Comparison of ENCODE assay signal across 28 cellular contexts in genomic region chr14:61483477-61483876, GRCh38.
A peak's percentile ranks its signal among the peaks of the same experiment; 100 is the strongest.
DNase-seq lines count a peak whose midpoint lies in the region; ATAC-seq and TF ChIP-seq lines count a peak whose summit lies in the region.
"Had no signal": no experiment of that assay in that cellular context is flagged by ENCODE, and none has a peak within 500 bp of the region (broad histone marks: within the 10 kb centered on the region; RNA-seq: fewer than 3 reads in every experiment).

No MANE protein-coding gene starts in this region.

- 63 to 78% methylated on average over 2 to 7 of the region's 7 CpGs for WGBS in esophagus squamous epithelium, 2 donors

- peaks cover 41 to 94% (median 48%) of the 10 kb centered on the region in 3 donors for H3K4me1 ChIP-seq in esophagus squamous epithelium

- peaks cover 70% of the 10 kb centered on the region for H3K36me3 Mint-ChIP-seq in activated naive CD4-positive, alpha-beta T cell treated with anti-CD3 and anti-CD28 coated beads, Interleukin-2, amount 10 ng/mL, durations not matched to agents 7 days and 5 days
- peaks cover 10% of the 10 kb centered on the region for H3K36me3 Mint-ChIP-seq in T-helper 17 cell (ENCODE audit: low read depth)

- H3K9me3 Mint-ChIP-seq in activated naive CD4-positive, alpha-beta T cell treated with anti-CD3 and anti-CD28 coated beads, Interleukin-2, amount 10 ng/mL, durations not matched to agents 7 days and 5 days: no peaks in the 10 kb centered on the region
- no peaks in the 10 kb centered on the region for H3K9me3 Mint-ChIP-seq in stimulated activated naive CD8-positive, alpha-beta T cell treated with anti-CD3 and anti-CD28 coated beads, Interleukin-15, amount 100 ng/mL, for 72 hours
- H3K9me3 Mint-ChIP-seq: activated T-helper 1 cell treated with anti-CD3 and anti-CD28 coated beads, Interleukin-12 subunit alpha, Interleukin-12 subunit beta, Interleukin-2, Interleukin-4 antibody, amounts not matched to agents 30 ng/mL and 10 ng/mL and 1 ng/mL, durations not matched to agents 14 hours and 24 hours and 36 hours; T-helper 2 cell treated with Interferon-gamma antibody and Interleukin-4, amounts not matched to agents 5 μg/mL and 100 μg/mL, for 36 hours had no signal

- no peaks in the 10 kb centered on the region for H3K27me3 Mint-ChIP-seq in activated naive CD4-positive, alpha-beta T cell treated with anti-CD3 and anti-CD28 coated beads, Interleukin-2, amount 10 ng/mL, durations not matched to agents 7 days and 5 days
- no peaks in the 10 kb centered on the region for H3K27me3 Mint-ChIP-seq in T-helper 17 cell
- H3K27me3 Mint-ChIP-seq in stimulated activated naive CD8-positive, alpha-beta T cell treated with anti-CD3 and anti-CD28 coated beads, Interleukin-15, amount 100 ng/mL, for 72 hours: no peaks in the 10 kb centered on the region

- peak overlapping the region; percentile 28 for H3K27ac Mint-ChIP-seq in activated naive CD4-positive, alpha-beta T cell treated with anti-CD3 and anti-CD28 coated beads, Interleukin-2, amount 10 ng/mL, durations not matched to agents 7 days and 5 days
- H3K27ac Mint-ChIP-seq in T-helper 17 cell: peak overlapping the region; percentile 95
- H3K27ac Mint-ChIP-seq in stimulated activated naive CD8-positive, alpha-beta T cell treated with anti-CD3 and anti-CD28 coated beads, Interleukin-15, amount 100 ng/mL, for 72 hours: peak overlapping the region; percentile 35 to 75

- H3K27ac ChIP-seq in esophagus squamous epithelium: peak overlapping the region; percentile 29 to 75 (median 55)
- H3K27ac ChIP-seq: tibial nerve had no signal

- ATAC-seq in T-helper 17 cell (no peak), esophagus mucosa (no peak), GM19463 (IDR thresholded peaks at IDR 0.05; ENCODE audit: unreplicated experiment) (no peak)
- ATAC-seq in stimulated activated naive CD8-positive, alpha-beta T cell treated with anti-CD3 and anti-CD28 coated beads, Interleukin-15, amount 100 ng/mL, for 72 hours: no peak
- ATAC-seq: Right ventricle myocardium inferior had no signal

- H3K4me1 Mint-ChIP-seq in activated naive CD4-positive, alpha-beta T cell treated with anti-CD3 and anti-CD28 coated beads, Interleukin-2, amount 10 ng/mL, durations not matched to agents 7 days and 5 days: peaks cover 69% of the 10 kb centered on the region
- peaks cover 37% of the 10 kb centered on the region for H3K4me1 Mint-ChIP-seq in T-helper 17 cell
- H3K4me1 Mint-ChIP-seq in stimulated activated naive CD8-positive, alpha-beta T cell treated with anti-CD3 and anti-CD28 coated beads, Interleukin-15, amount 100 ng/mL, for 72 hours: peaks cover 96% of the 10 kb centered on the region

- H3K4me3 ChIP-seq in esophagus squamous epithelium: no peak overlapping the region
- H3K4me3 ChIP-seq: tibial nerve had no signal

- CTCF ChIA-PET in activated naive CD4-positive, alpha-beta T cell treated with anti-CD3 and anti-CD28 coated beads, Interleukin-2, amount 10 ng/mL, durations not matched to agents 7 days and 5 days (lab: Charles Lee): interaction anchor here (0.9 to 1.5 kb wide), 2 partner anchors 9 to 354 kb away, joined by 3 to 4 read pairs; no protein-coding TSS in a partner anchor

- no peak overlapping the region for H3K4me3 Mint-ChIP-seq in activated naive CD4-positive, alpha-beta T cell treated with anti-CD3 and anti-CD28 coated beads, Interleukin-2, amount 10 ng/mL, durations not matched to agents 7 days and 5 days
- no peak overlapping the region for H3K4me3 Mint-ChIP-seq in T-helper 17 cell
- H3K4me3 Mint-ChIP-seq in stimulated activated naive CD8-positive, alpha-beta T cell treated with anti-CD3 and anti-CD28 coated beads, Interleukin-15, amount 100 ng/mL, for 72 hours: no peak overlapping the region
- H3K4me3 Mint-ChIP-seq: activated T-helper 1 cell treated with anti-CD3 and anti-CD28 coated beads, Interleukin-12 subunit alpha, Interleukin-12 subunit beta, Interleukin-2, Interleukin-4 antibody, amounts not matched to agents 30 ng/mL and 10 ng/mL and 1 ng/mL, durations not matched to agents 14 hours and 24 hours and 36 hours; T-helper 2 cell treated with Interferon-gamma antibody and Interleukin-4, amounts not matched to agents 5 μg/mL and 100 μg/mL, for 36 hours had no signal

- no peaks in the 10 kb centered on the region for H3K9me3 ChIP-seq in T-helper 17 cell (ENCODE audit: control insufficient read depth, low read length, poor library complexity, severe bottlenecking)
- H3K9me3 ChIP-seq in esophagus squamous epithelium: no peaks in the 10 kb centered on the region
- H3K9me3 ChIP-seq: BE2C, Caco-2, SK-N-SH, tibial nerve had no signal

- TF ChIP-seq CTCF in esophagus squamous epithelium (IDR thresholded peaks at IDR 0.05): no peak

- no peak for DNase-seq in activated naive CD4-positive, alpha-beta T cell treated with anti-CD3 and anti-CD28 coated beads, Interleukin-2, amount 10 ng/mL, durations not matched to agents 7 days and 5 days
- no peak for DNase-seq in activated naive CD4-positive, alpha-beta T cell treated with Interleukin-2 at 50 U/mL for 16 hours
- DNase-seq in T-helper 17 cell (no peak), esophagus squamous epithelium (lab: John Stamatoyannopoulos, UW) (no peak), NCI-H524 (lab: John Stamatoyannopoulos, UW) (no peak)
- DNase-seq in stimulated activated naive CD8-positive, alpha-beta T cell treated with anti-CD3 and anti-CD28 coated beads, Interleukin-15, amount 100 ng/mL, for 72 hours: no peak
- DNase-seq: activated CD4-positive, alpha-beta T cell treated with anti-CD3 and anti-CD28 coated beads for 1 hour; BE2C; Caco-2; cortex of kidney; DMS53; effector memory CD4-positive, alpha-beta T cell; foreskin fibroblast; H7; mesenchymal stem cell; NCI-H1417; NCI-H2029 treated with DMSO at 0.1 percent for 48 hours; NCI-H526 treated with DMSO at 0.1 percent for 48 hours; NK-92 treated with Interleukin-12 subunit alpha and Interleukin-12 subunit beta, amount 100 ng/mL, for 24 hours; right cardiac atrium; SK-N-SH; stimulated activated CD4-positive, alpha-beta T cell treated with anti-CD3 and anti-CD28 coated beads, Interleukin-2, amount 100 ng/mL, for 24 hours had no signal

- no peaks in the 10 kb centered on the region for H3K27me3 ChIP-seq in esophagus squamous epithelium
- H3K27me3 ChIP-seq: BE2C, tibial nerve had no signal

- intact Hi-C loops in esophagus squamous epithelium (cut with DNase I): no loop called here

- peaks cover 0 to 30% (median 0%) of the 10 kb centered on the region in 3 donors for H3K36me3 ChIP-seq in esophagus squamous epithelium
- H3K36me3 ChIP-seq: BE2C, tibial nerve had no signal

- no peak for TF ChIP-seq POLR2A in esophagus squamous epithelium (IDR thresholded peaks at IDR 0.05)

Comparison
In these comparisons a context has a peak if more than half of its experiments do, and no peak if none do; other contexts are left out.
1. H3K27ac Mint-ChIP-seq: peak in every context shown above with its lines; median percentile 95 in T-helper 17 cell; 55 in stimulated activated naive CD8-positive, alpha-beta T cell treated with anti-CD3 and anti-CD28 coated beads, Interleukin-15, amount 100 ng/mL, for 72 hours; 28 in activated naive CD4-positive, alpha-beta T cell treated with anti-CD3 and anti-CD28 coated beads, Interleukin-2, amount 10 ng/mL, durations not matched to agents 7 days and 5 days.